Comparison of ENCODE assay signal across 12 cellular contexts in the genomic region with DNA sequence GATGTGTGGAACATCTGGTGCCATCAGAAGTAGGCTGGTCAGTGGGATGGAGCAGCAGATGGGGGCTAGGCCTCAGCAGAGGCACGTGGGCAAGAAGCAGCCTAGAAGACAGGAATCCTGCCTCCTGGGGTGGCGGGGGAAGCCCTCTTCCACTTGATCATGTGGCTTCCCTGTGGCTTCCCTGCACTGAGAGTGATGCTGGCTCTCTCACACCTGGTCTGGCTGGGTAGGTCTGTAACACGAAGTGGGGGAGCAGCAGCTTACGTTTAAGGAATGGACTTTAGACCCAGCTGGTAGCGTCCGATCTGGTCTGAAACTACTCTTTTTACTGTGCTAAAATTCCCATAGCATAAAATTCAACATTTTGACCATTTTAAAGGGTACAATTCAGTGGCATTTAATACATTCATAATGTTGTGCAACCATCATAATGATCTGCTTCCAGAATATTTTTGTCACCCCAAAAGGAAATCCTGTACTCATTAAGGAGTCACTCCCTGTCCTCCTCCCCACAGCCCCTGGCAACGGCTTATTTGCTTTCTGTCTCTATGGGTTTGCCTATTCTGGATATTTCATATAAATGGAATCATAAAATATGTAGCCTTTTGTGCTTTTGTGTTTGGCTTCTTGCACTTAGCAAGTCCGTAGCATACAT. TPM values are rescaled to one million over a fixed set of nuclear protein-coding genes. Genes with fewer than 3 reads are reported as not detected.
DNase-seq lines count a peak whose midpoint lies in the region; ATAC-seq and TF ChIP-seq lines count a peak whose summit lies in the region.
"Had no signal": no experiment of that assay in that cellular context is flagged by ENCODE, and none has a peak within 500 bp of the region (broad histone marks: within the 10 kb centered on the region; RNA-seq: fewer than 3 reads in every experiment).

No MANE protein-coding gene starts in this region.

- H2AFZ ChIP-seq in OCI-LY7 (ENCODE audit: low read length): no peak overlapping the region

- H3K79me2 ChIP-seq in OCI-LY7 (ENCODE audit: insufficient read depth, low read depth, low read length): no peaks in the 10 kb centered on the region

- POLR2A ChIA-PET in OCI-LY7 (lab: Charles Lee): interaction anchor here (1.4 kb wide), 1 partner anchor 26 kb away, joined by 5 read pairs; no protein-coding TSS in a partner anchor

- peaks cover 16% of the 10 kb centered on the region for H3K4me1 Mint-ChIP-seq in stimulated activated naive CD8-positive, alpha-beta T cell treated with anti-CD3 and anti-CD28 coated beads, Interleukin-15, Interleukin-2, amounts not matched to agents 100 ng/mL and 50 ng/mL, for 24 hours (ENCODE audit: low read depth)
- H3K4me1 Mint-ChIP-seq in stimulated activated naive CD8-positive, alpha-beta T cell treated with anti-CD3 and anti-CD28 coated beads, Interleukin-15, amount 100 ng/mL, for 72 hours: peaks cover 35% of the 10 kb centered on the region

- no peak overlapping the region for H3K4me3 ChIP-seq in OCI-LY7 (ENCODE audit: low read depth, low read length, poor library complexity, severe bottlenecking)

- peaks cover 19% of the 10 kb centered on the region for H3K4me1 ChIP-seq in OCI-LY7 (ENCODE audit: insufficient read depth, low read length, poor library complexity, severe bottlenecking)

- no peaks in the 10 kb centered on the region for H3K36me3 Mint-ChIP-seq in stimulated activated naive CD8-positive, alpha-beta T cell treated with anti-CD3 and anti-CD28 coated beads, Interleukin-15, Interleukin-2, amounts not matched to agents 100 ng/mL and 50 ng/mL, for 24 hours (ENCODE audit: low read depth)

- peak overlapping the region; percentile 63 for H3K27ac Mint-ChIP-seq in stimulated activated naive CD8-positive, alpha-beta T cell treated with anti-CD3 and anti-CD28 coated beads, Interleukin-15, Interleukin-2, amounts not matched to agents 100 ng/mL and 50 ng/mL, for 24 hours
- no peak overlapping the region for H3K27ac Mint-ChIP-seq in stimulated activated naive CD8-positive, alpha-beta T cell treated with anti-CD3 and anti-CD28 coated beads, Interleukin-15, amount 100 ng/mL, for 72 hours
- H3K27ac Mint-ChIP-seq: activated naive CD8-positive, alpha-beta T cell treated with anti-CD3 and anti-CD28 coated beads, Interleukin-2, amount 50 U/mL, for 24 hours had no signal

- no peaks in the 10 kb centered on the region for H3K9me2 ChIP-seq in OCI-LY7 (ENCODE audit: insufficient read depth, low read length)

- no peak for ATAC-seq in stimulated activated naive CD8-positive, alpha-beta T cell treated with anti-CD3 and anti-CD28 coated beads, Interleukin-15, amount 100 ng/mL, for 72 hours
- ATAC-seq in HG02840 (IDR thresholded peaks at IDR 0.05; ENCODE audit: low FRiP score, unreplicated experiment) (peak; percentile 67), GM18511 (IDR thresholded peaks at IDR 0.05; ENCODE audit: unreplicated experiment) (no peak)
- ATAC-seq: activated naive CD8-positive, alpha-beta T cell treated with anti-CD3 and anti-CD28 coated beads, Interleukin-2, amount 50 U/mL, for 24 hours; left cardiac atrium had no signal

- H3K4me2 ChIP-seq in OCI-LY7 (ENCODE audit: low read length): no peak overlapping the region

- H3K27ac ChIP-seq in OCI-LY7 (ENCODE audit: low read depth, low read length, poor library complexity, severe bottlenecking): no peak overlapping the region
- H3K27ac ChIP-seq: epithelial cell of prostate had no signal

- H3K36me3 ChIP-seq in OCI-LY7 (ENCODE audit: insufficient read depth, low read length): no peaks in the 10 kb centered on the region

- intact Hi-C loops in OCI-LY7 (cut with micrococcal nuclease; ENCODE audit: unreplicated experiment): loop anchor here (10.0 kb wide), 1 partner anchor 225 kb away; no protein-coding TSS in a partner anchor

- CTCF ChIA-PET in OCI-LY7 (lab: Charles Lee; ENCODE audit: unreplicated experiment): no interaction called here

- no peaks in the 10 kb centered on the region for H3K9me3 ChIP-seq in OCI-LY7 (ENCODE audit: low read length)

- H3K27me3 Mint-ChIP-seq in stimulated activated naive CD8-positive, alpha-beta T cell treated with anti-CD3 and anti-CD28 coated beads, Interleukin-15, Interleukin-2, amounts not matched to agents 100 ng/mL and 50 ng/mL, for 24 hours: peaks cover 7% of the 10 kb centered on the region
- H3K27me3 Mint-ChIP-seq in stimulated activated naive CD8-positive, alpha-beta T cell treated with anti-CD3 and anti-CD28 coated beads, Interleukin-15, amount 100 ng/mL, for 72 hours: peaks cover 45% of the 10 kb centered on the region

- no peaks in the 10 kb centered on the region for H4K20me1 ChIP-seq in OCI-LY7 (ENCODE audit: insufficient read depth, low read length)

- no peak for DNase-seq in stimulated activated naive CD8-positive, alpha-beta T cell treated with anti-CD3 and anti-CD28 coated beads, Interleukin-15, amount 100 ng/mL, for 72 hours
- DNase-seq in OCI-LY7 (ENCODE audit: low spot score) (peak; percentile 20), activated gamma-delta T cell treated with Interleukin-2 at 50 U/mL for 16 hours (no peak), DMS153 (lab: John Stamatoyannopoulos, UW) (no peak)
- DNase-seq in stimulated activated naive CD4-positive, alpha-beta T cell (lab: John Stamatoyannopoulos, UW): no peak
- DNase-seq: activated naive CD8-positive, alpha-beta T cell treated with anti-CD3 and anti-CD28 coated beads, Interleukin-2, amount 50 U/mL, for 24 hours; left cardiac atrium; NCI-H510A had no signal

- H3K4me3 Mint-ChIP-seq in stimulated activated naive CD8-positive, alpha-beta T cell treated with anti-CD3 and anti-CD28 coated beads, Interleukin-15, Interleukin-2, amounts not matched to agents 100 ng/mL and 50 ng/mL, for 24 hours: no peak overlapping the region
- H3K4me3 Mint-ChIP-seq in stimulated activated naive CD8-positive, alpha-beta T cell treated with anti-CD3 and anti-CD28 coated beads, Interleukin-15, amount 100 ng/mL, for 72 hours: peak overlapping the region in 1 of 2 donors; percentile 16
- H3K4me3 Mint-ChIP-seq: activated naive CD8-positive, alpha-beta T cell treated with anti-CD3 and anti-CD28 coated beads, Interleukin-2, amount 50 U/mL, for 24 hours had no signal

- no TSS peak for BruUV-seq in OCI-LY7 (replicated peaks; lab: Mats Ljungman, UMichigan)

- no peaks in the 10 kb centered on the region for H3K9me3 Mint-ChIP-seq in stimulated activated naive CD8-positive, alpha-beta T cell treated with anti-CD3 and anti-CD28 coated beads, Interleukin-15, Interleukin-2, amounts not matched to agents 100 ng/mL and 50 ng/mL, for 24 hours
- H3K9me3 Mint-ChIP-seq in stimulated activated naive CD8-positive, alpha-beta T cell treated with anti-CD3 and anti-CD28 coated beads, Interleukin-15, amount 100 ng/mL, for 72 hours: no peaks in the 10 kb centered on the region
- H3K9me3 Mint-ChIP-seq: activated naive CD8-positive, alpha-beta T cell treated with anti-CD3 and anti-CD28 coated beads, Interleukin-2, amount 50 U/mL, for 24 hours had no signal

- TF ChIP-seq CTCF in OCI-LY7 (conservative IDR thresholded peaks at IDR 0.05; ENCODE audit: low read length): no peak

RNA-seq across cellular contexts. Expression of a gene that starts 21.7 kb away (rescaled TPM):
- total RNA-seq in OCI-LY7 (2014; rRNA removed; shearing (Covaris generic)): not detected in 2 replicates
- total RNA-seq in OCI-LY7 (2022): not detected in 2 replicates

RNA-seq across cellular contexts. Expression of a gene that starts 43.9 kb away (rescaled TPM):
- not detected in 2 replicates for total RNA-seq in OCI-LY7 (2014; rRNA removed; shearing (Covaris generic))
- not detected in 2 replicates for total RNA-seq in OCI-LY7 (2022)
